Comparison of ENCODE assay signal across 9 cellular contexts in genomic region chr11:206002-206384, GRCh38. TPM values are rescaled to one million over a fixed set of nuclear protein-coding genes. Genes with fewer than 3 reads are reported as not detected.
DNase-seq lines count a peak whose midpoint lies in the region; ATAC-seq and TF ChIP-seq lines count a peak whose summit lies in the region.
"Had no signal": no experiment of that assay in that cellular context is flagged by ENCODE, and none has a peak within 500 bp of the region (broad histone marks: within the 10 kb centered on the region; RNA-seq: fewer than 3 reads in every experiment).

No MANE protein-coding gene starts in this region.

- peak overlapping the region; percentile 93 for H3K4me3 ChIP-seq in fibroblast of pulmonary artery (replicated peaks; ENCODE audit: low read depth, low read length)
- peak overlapping the region; percentile 97 for H3K4me3 ChIP-seq in psoas muscle

- H3K36me3 ChIP-seq in ES-I3 (ENCODE audit: insufficient read depth, low read length) (peaks cover 5% of the 10 kb centered on the region), psoas muscle (ENCODE audit: insufficient read depth in 1 of 2, low read depth in 1 of 2) (peaks cover under 1 to 61% of the 10 kb centered on the region in 2 donors)

- H3K9ac ChIP-seq in ES-I3 (ENCODE audit: low read depth, low read length): peak overlapping the region; percentile 95; the same call in 1 of the 2 replicates

- intact Hi-C loops in psoas muscle (cut with DNase I): loop anchor here in 1 of 2 donors (5.0 to 10.0 kb wide), 2 partner anchors 241 to 299 kb away; partner anchors contain the start of gene RNH1

- H3K4me1 ChIP-seq in ES-I3 (ENCODE audit: insufficient read depth, low read length): peaks cover 13% of the 10 kb centered on the region; the same call in 1 of the 2 replicates
- H3K4me1 ChIP-seq in psoas muscle: peaks cover 24% of the 10 kb centered on the region

- DNase-seq in fibroblast of pulmonary artery (ENCODE audit: low read depth) (no peak), psoas muscle (no peak), Ammon's horn (ENCODE audit: low spot score) (no peak), NK-92 (lab: John Stamatoyannopoulos, UW; ENCODE audit: unreplicated experiment) (no peak), SKM-1 treated with dmso at 0.1 percent for 144 hours (lab: John Stamatoyannopoulos, UW; ENCODE audit: unreplicated experiment) (no peak)

- H3K27ac ChIP-seq in VCaP: peak overlapping the region; percentile 96
- peak overlapping the region; percentile 99 for H3K27ac ChIP-seq in psoas muscle

- ATAC-seq in psoas muscle (no peak), HG03196 (IDR thresholded peaks at IDR 0.05; ENCODE audit: unreplicated experiment) (no peak)

- TF ChIP-seq CTCF in VCaP (conservative IDR thresholded peaks at IDR 0.05) (no peak), fibroblast of pulmonary artery (IDR thresholded peaks at IDR 0.05; ENCODE audit: low read length, missing control alignments) (no peak), psoas muscle (IDR thresholded peaks at IDR 0.05) (no peak)

- WGBS in psoas muscle, 3 donors: 74 to 92% (median 75%) methylated on average over 7 of the region's 7 CpGs

- H3K9me3 ChIP-seq in ES-I3 (ENCODE audit: control insufficient read depth, insufficient read depth, low read length) (no peaks in the 10 kb centered on the region), psoas muscle (no peaks in the 10 kb centered on the region)

- no peaks in the 10 kb centered on the region for H3K27me3 ChIP-seq in psoas muscle (ENCODE audit: insufficient read depth in 3 of 3, low read length in 2 of 3)

RNA-seq across cellular contexts. Expression of gene BET1L, which starts 1.2 kb away (rescaled TPM):
- total RNA-seq in psoas muscle: 10 to 100 TPM; 11.8 to 27.7 (median 20.2) TPM
- 10 to 100 TPM; 12.1 to 19.9 (median 18.0) TPM for polyA plus RNA-seq in psoas muscle

RNA-seq across cellular contexts. Expression of gene RIC8A, which starts 1.5 kb away (rescaled TPM):
- 10 to 100 TPM; 34.4 to 54.8 (median 37.9) TPM for total RNA-seq in psoas muscle
- polyA plus RNA-seq in psoas muscle: 10 to 100 TPM; 30.2 to 66.9 (median 57.8) TPM

RNA-seq across cellular contexts. Expression of gene SCGB1C1, which starts 13.1 kb away (rescaled TPM):
- not detected for total RNA-seq in psoas muscle
- polyA plus RNA-seq in psoas muscle: not detected
- total RNA-seq: RPMI7951 had no signal

RNA-seq across cellular contexts. Expression of gene SIRT3, which starts 30.1 kb away (rescaled TPM):
- 10 to 100 TPM; 15.0 to 23.2 (median 16.7) TPM for total RNA-seq in psoas muscle
- polyA plus RNA-seq in psoas muscle: 10 to 100 TPM; 10.4 to 14.7 (median 12.3) TPM

RNA-seq across cellular contexts. Expression of gene PSMD13, which starts 30.8 kb away (rescaled TPM):
- total RNA-seq in psoas muscle: 100 to 1,000 TPM; 108 to 190 (median 149) TPM
- polyA plus RNA-seq in psoas muscle: 100 to 1,000 TPM; 171 to 265 (median 258) TPM
